ENCODE assay signal across 23 cellular contexts in the genomic region with DNA sequence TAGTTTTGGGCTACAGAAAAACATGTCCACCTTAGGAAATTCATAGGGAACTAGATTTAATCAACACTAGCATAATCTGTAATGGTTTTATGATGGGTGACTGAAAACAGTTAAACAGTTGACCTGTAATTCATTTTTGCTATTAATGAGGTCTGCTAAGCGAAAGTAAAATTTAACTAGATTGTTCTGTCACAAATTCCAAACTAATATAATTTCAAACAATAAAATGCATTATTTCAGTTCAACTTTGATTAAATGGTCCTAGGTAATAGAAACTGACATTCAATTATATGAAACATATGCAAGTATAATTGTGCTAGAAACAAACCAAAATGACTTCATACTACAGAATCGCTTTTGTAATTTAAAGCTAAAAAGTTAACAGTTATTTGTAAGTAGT.
"Had no signal": no experiment of that assay in that cellular context is flagged by ENCODE, and none has a peak within 500 bp of the region (broad histone marks: within the 10 kb centered on the region; RNA-seq: fewer than 3 reads in every experiment).

No MANE protein-coding gene starts in this region.

- H3K4me1 ChIP-seq: colonic mucosa, lower lobe of right lung had no signal

- H3K36me3 ChIP-seq: colonic mucosa had no signal

- DNase-seq: colonic mucosa; cortex of kidney; effector CD8-positive, alpha-beta T cell; effector memory CD8-positive, alpha-beta T cell; endodermal cell; foreskin melanocyte; gastrocnemius medialis; glutamatergic neuron; head of caudate nucleus; heart right ventricle; hippocampal formation; islet precursor cell; kidney; kidney glomerular epithelial cell; left colon; left ventricle myocardium inferior; lower lobe of right lung; mesenchymal stem cell; mucosa of descending colon; naive B cell had no signal

- H3K27me3 ChIP-seq: colonic mucosa, esophagus muscularis mucosa, gastrocnemius medialis, heart right ventricle had no signal

- FAIRE-seq: endometrium, kidney had no signal

- H3K9me3 ChIP-seq: colonic mucosa, esophagus muscularis mucosa, gastrocnemius medialis, heart right ventricle, left ventricle myocardium inferior, lower lobe of right lung, mucosa of descending colon had no signal

- ATAC-seq: effector memory CD8-positive, alpha-beta T cell; gastrocnemius medialis; heart right ventricle; left colon; left lobe of liver; lower lobe of right lung; mucosa of descending colon had no signal

- H3K27ac ChIP-seq: colonic mucosa, esophagus muscularis mucosa, gastrocnemius medialis, heart right ventricle, left ventricle myocardium inferior, lower lobe of right lung had no signal

- H3K4me3 ChIP-seq: colonic mucosa, esophagus muscularis mucosa, gastrocnemius medialis, heart right ventricle, left ventricle myocardium inferior, lower lobe of right lung, mucosa of descending colon had no signal
